ENCODE assay signal across 12 cellular contexts in the genomic region with DNA sequence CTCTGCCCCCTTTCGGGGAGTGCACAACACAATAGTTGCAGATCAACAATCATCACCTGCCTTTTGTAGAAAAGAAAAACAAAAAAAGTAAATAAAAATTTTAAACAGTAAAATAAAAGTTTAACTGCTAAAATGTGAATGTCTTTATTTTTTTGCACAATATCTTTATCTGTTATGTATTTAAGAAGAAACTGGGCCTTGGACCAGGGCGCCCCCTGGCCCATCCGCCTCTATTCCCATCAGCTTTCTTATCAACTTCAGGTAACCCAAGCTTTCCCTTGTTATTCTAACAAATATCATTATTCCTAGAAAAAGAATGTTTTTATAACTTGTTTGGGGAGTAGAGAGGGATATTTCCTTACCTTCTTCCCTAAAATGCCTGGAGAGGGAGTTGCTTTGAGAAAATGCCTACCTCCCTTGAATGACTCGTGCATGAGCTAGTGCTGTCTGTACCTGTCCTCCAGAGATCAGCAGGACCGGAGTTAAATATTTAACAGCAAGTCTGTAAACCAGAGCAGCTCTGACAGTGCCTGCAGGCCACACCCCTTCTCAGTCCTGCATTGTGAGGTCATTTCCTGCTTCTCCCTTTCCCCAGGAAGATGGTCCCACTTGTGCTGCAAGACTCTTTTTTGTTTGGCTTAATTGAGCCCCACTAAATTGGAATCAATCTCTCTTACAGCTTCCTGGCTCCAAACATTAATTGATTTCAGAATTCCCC.
A peak's percentile ranks its signal among the peaks of the same experiment; 100 is the strongest.
DNase-seq lines count a peak whose midpoint lies in the region; ATAC-seq and TF ChIP-seq lines count a peak whose summit lies in the region.
"Had no signal": no experiment of that assay in that cellular context is flagged by ENCODE, and none has a peak within 500 bp of the region (broad histone marks: within the 10 kb centered on the region; RNA-seq: fewer than 3 reads in every experiment).

No MANE protein-coding gene starts in this region.

- H3K4me3 ChIP-seq in PC-3 (ENCODE audit: low read length): no peak overlapping the region
- no peak overlapping the region for H3K4me3 ChIP-seq in suprapubic skin
- H3K4me3 ChIP-seq: tibial nerve had no signal

- no peaks in the 10 kb centered on the region for H3K79me2 ChIP-seq in PC-3 (ENCODE audit: low read length)

- no peak overlapping the region for H3K9ac ChIP-seq in PC-3 (ENCODE audit: low read length)

- intact Hi-C loops in PC-3 (cut with micrococcal nuclease): no loop called here
- intact Hi-C loops in activated T-helper 1 cell treated with anti-CD3 and anti-CD28 coated beads, Interleukin-12 subunit alpha, Interleukin-12 subunit beta, Interleukin-2, Interleukin-4 antibody, amounts not matched to agents 30 ng/mL and 10 ng/mL and 1 ng/mL, durations not matched to agents 14 hours and 24 hours and 36 hours (cut with micrococcal nuclease): no loop called here

- ATAC-seq in PC-3 (peak; percentile 77), esophagus mucosa (peak; percentile 82), HG03521 (IDR thresholded peaks at IDR 0.05; ENCODE audit: unreplicated experiment) (no peak)
- ATAC-seq: activated T-cell treated with anti-CD3 and anti-CD28 coated beads, Interleukin-2, amount 50 U/mL, for 72 hours; T-helper 17 cell had no signal

- no peaks in the 10 kb centered on the region for H3K27me3 ChIP-seq in PC-3 (ENCODE audit: low read length)
- H3K27me3 ChIP-seq in suprapubic skin: no peaks in the 10 kb centered on the region
- H3K27me3 ChIP-seq: tibial nerve had no signal

- H3K9me2 ChIP-seq in PC-3 (replicated peaks; ENCODE audit: low read length): no peaks in the 10 kb centered on the region

- H3F3A ChIP-seq in PC-3 (ENCODE audit: low read length, unreplicated experiment): no peaks in the 10 kb centered on the region

- DNase-seq in NCI-H82 (lab: John Stamatoyannopoulos, UW) (peak; percentile 11), NCI-H82 treated with DMSO at 0.1 percent for 48 hours (lab: John Stamatoyannopoulos, UW; ENCODE audit: unreplicated experiment) (no peak), PC-3 (peak; percentile 77), renal cortical epithelial cell (ENCODE audit: low read depth) (peak; percentile 82), suprapubic skin (ENCODE audit: low spot score in 2 of 2) (no peak)
- no peak for DNase-seq in activated T-helper 1 cell treated with anti-CD3 and anti-CD28 coated beads, Interleukin-12 subunit alpha, Interleukin-12 subunit beta, Interleukin-2, Interleukin-4 antibody, amounts not matched to agents 30 ng/mL and 10 ng/mL and 1 ng/mL, durations not matched to agents 14 hours and 24 hours and 36 hours (ENCODE audit: low spot score)
- DNase-seq: activated T-cell treated with anti-CD3 and anti-CD28 coated beads, Interleukin-2, amount 50 U/mL, for 72 hours; NCI-H2081; T-helper 17 cell had no signal

- H3K9me3 ChIP-seq in PC-3 (ENCODE audit: low read length) (no peaks in the 10 kb centered on the region), suprapubic skin (no peaks in the 10 kb centered on the region)
- H3K9me3 ChIP-seq: tibial nerve had no signal

- TF ChIP-seq POLR2A in suprapubic skin (IDR thresholded peaks at IDR 0.05): no peak

- H3K4me1 ChIP-seq in PC-3 (ENCODE audit: insufficient read depth, low read length) (peaks cover 11% of the 10 kb centered on the region), suprapubic skin (peaks cover 11% of the 10 kb centered on the region)

- POLR2A ChIA-PET in PC-3 (lab: Charles Lee; ENCODE audit: unreplicated experiment): no interaction called here

- peaks cover 1% of the 10 kb centered on the region for H3K27me3 Mint-ChIP-seq in activated T-helper 1 cell treated with anti-CD3 and anti-CD28 coated beads, Interleukin-12 subunit alpha, Interleukin-12 subunit beta, Interleukin-2, Interleukin-4 antibody, amounts not matched to agents 30 ng/mL and 10 ng/mL and 1 ng/mL, durations not matched to agents 14 hours and 24 hours and 36 hours (ENCODE audit: insufficient read depth)
- H3K27me3 Mint-ChIP-seq: T-helper 17 cell had no signal

- H3K27ac Mint-ChIP-seq in activated T-helper 1 cell treated with anti-CD3 and anti-CD28 coated beads, Interleukin-12 subunit alpha, Interleukin-12 subunit beta, Interleukin-2, Interleukin-4 antibody, amounts not matched to agents 30 ng/mL and 10 ng/mL and 1 ng/mL, durations not matched to agents 14 hours and 24 hours and 36 hours: no peak overlapping the region
- H3K27ac Mint-ChIP-seq: activated T-cell treated with anti-CD3 and anti-CD28 coated beads, Interleukin-2, amount 50 U/mL, for 72 hours had no signal

- no peak overlapping the region for H2AFZ ChIP-seq in PC-3 (ENCODE audit: low read length)

- H3K36me3 ChIP-seq in PC-3 (ENCODE audit: low read depth, low read length) (peaks cover 28% of the 10 kb centered on the region; the same call in 1 of the 2 replicates), suprapubic skin (peaks cover 45% of the 10 kb centered on the region)

- peaks cover 34% of the 10 kb centered on the region for H3K36me3 Mint-ChIP-seq in activated T-helper 1 cell treated with anti-CD3 and anti-CD28 coated beads, Interleukin-12 subunit alpha, Interleukin-12 subunit beta, Interleukin-2, Interleukin-4 antibody, amounts not matched to agents 30 ng/mL and 10 ng/mL and 1 ng/mL, durations not matched to agents 14 hours and 24 hours and 36 hours (ENCODE audit: low read depth)

- TF ChIP-seq CTCF in PC-3 (conservative IDR thresholded peaks at IDR 0.05; ENCODE audit: low read depth, low read length): peak; percentile 45
- no peak for TF ChIP-seq CTCF in suprapubic skin (IDR thresholded peaks at IDR 0.05)

- H3K4me1 Mint-ChIP-seq in activated T-helper 1 cell treated with anti-CD3 and anti-CD28 coated beads, Interleukin-12 subunit alpha, Interleukin-12 subunit beta, Interleukin-2, Interleukin-4 antibody, amounts not matched to agents 30 ng/mL and 10 ng/mL and 1 ng/mL, durations not matched to agents 14 hours and 24 hours and 36 hours (ENCODE audit: low read depth): no peaks in the 10 kb centered on the region

- no TSS peak for BruUV-seq in PC-3 (replicated peaks; lab: Mats Ljungman, UMichigan)

- H3K4me2 ChIP-seq in PC-3 (ENCODE audit: low read length): 0 out of 2 replicates have a peak overlapping the region, but pooled peaks have one; percentile 0

- WGBS in suprapubic skin: 80% methylated on average over 5 of the region's 5 CpGs

- H3K27ac ChIP-seq in PC-3 (ENCODE audit: low read length): peak overlapping the region; percentile 30
- no peak overlapping the region for H3K27ac ChIP-seq in suprapubic skin
- H3K27ac ChIP-seq: tibial nerve had no signal

- H4K20me1 ChIP-seq in PC-3 (ENCODE audit: low read length): no peaks in the 10 kb centered on the region

- no peaks in the 10 kb centered on the region for H3K9me3 Mint-ChIP-seq in activated T-helper 1 cell treated with anti-CD3 and anti-CD28 coated beads, Interleukin-12 subunit alpha, Interleukin-12 subunit beta, Interleukin-2, Interleukin-4 antibody, amounts not matched to agents 30 ng/mL and 10 ng/mL and 1 ng/mL, durations not matched to agents 14 hours and 24 hours and 36 hours
- H3K9me3 Mint-ChIP-seq: activated T-cell treated with anti-CD3 and anti-CD28 coated beads, Interleukin-2, amount 50 U/mL, for 72 hours had no signal

- TF ChIP-seq EP300 in suprapubic skin (IDR thresholded peaks at IDR 0.05): no peak

- CTCF ChIA-PET in PC-3 (lab: Charles Lee): interaction anchor here (0.6 to 1.2 kb wide), 6 partner anchors 14 to 247 kb away, joined by 3 to 7 read pairs (median 3); no protein-coding TSS in a partner anchor

- no peak overlapping the region for H3K4me3 Mint-ChIP-seq in activated T-helper 1 cell treated with anti-CD3 and anti-CD28 coated beads, Interleukin-12 subunit alpha, Interleukin-12 subunit beta, Interleukin-2, Interleukin-4 antibody, amounts not matched to agents 30 ng/mL and 10 ng/mL and 1 ng/mL, durations not matched to agents 14 hours and 24 hours and 36 hours
- H3K4me3 Mint-ChIP-seq: activated T-cell treated with anti-CD3 and anti-CD28 coated beads, Interleukin-2, amount 50 U/mL, for 72 hours; T-helper 17 cell had no signal

Comparison
In these comparisons a context has a peak if more than half of its experiments do, and no peak if none do; other contexts are left out.
1. DNase-seq: peak in NCI-H82 (single experiment), PC-3 (single experiment) and renal cortical epithelial cell (single experiment); none in NCI-H82 treated with DMSO at 0.1 percent for 48 hours (single experiment), activated T-helper 1 cell treated with anti-CD3 and anti-CD28 coated beads, Interleukin-12 subunit alpha, Interleukin-12 subunit beta, Interleukin-2, Interleukin-4 antibody, amounts not matched to agents 30 ng/mL and 10 ng/mL and 1 ng/mL, durations not matched to agents 14 hours and 24 hours and 36 hours (single experiment) and suprapubic skin (0 of 2).